Comparison of ENCODE assay signal across 14 cellular contexts in the genomic region with DNA sequence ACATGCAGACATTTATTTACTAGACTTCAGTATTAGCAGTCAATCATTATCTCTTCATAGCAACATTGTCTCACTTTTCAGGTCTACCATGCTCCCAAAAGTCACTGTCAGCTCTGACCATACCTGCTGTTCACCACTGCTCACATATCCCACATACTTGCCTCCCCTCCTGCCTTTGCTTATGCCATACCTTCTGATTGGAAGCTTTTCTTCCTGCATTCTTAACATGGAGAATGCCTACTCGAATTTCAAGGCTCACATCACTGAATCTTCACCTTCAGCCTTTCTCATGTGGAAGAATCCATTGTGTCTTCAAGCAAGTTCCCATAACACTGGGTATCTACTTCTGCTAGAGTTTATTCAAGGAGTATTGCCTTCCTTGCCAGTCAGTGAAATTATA.
DNase-seq lines count a peak whose midpoint lies in the region; ATAC-seq and TF ChIP-seq lines count a peak whose summit lies in the region.
"Had no signal": no experiment of that assay in that cellular context is flagged by ENCODE, and none has a peak within 500 bp of the region (broad histone marks: within the 10 kb centered on the region; RNA-seq: fewer than 3 reads in every experiment).

No MANE protein-coding gene starts in this region.

- H3K9me3 ChIP-seq in AG04450 (ENCODE audit: control insufficient read depth, insufficient read depth, low read length) = no peaks in the 10 kb centered on the region
- H3K9me3 ChIP-seq: BE2C had no signal

- H3K27ac Mint-ChIP-seq in WTC11 (peak overlapping the region; percentile 43; the same call in 1 of the 2 replicates), HFFc6 (no peak overlapping the region)
- H3K27ac Mint-ChIP-seq: CD4-positive, CD25-positive, alpha-beta regulatory T cell; CD8-positive, alpha-beta memory T cell had no signal

- H3K4me1 Mint-ChIP-seq in WTC11 = peaks cover 16% of the 10 kb centered on the region
- H3K4me1 Mint-ChIP-seq in HFFc6 (ENCODE audit: low read depth) = no peaks in the 10 kb centered on the region; the same call in 1 of the 2 replicates

- no peaks in the 10 kb centered on the region for H3K27me3 ChIP-seq in AG04450 (ENCODE audit: control insufficient read depth, insufficient read depth, low read length)
- H3K27me3 ChIP-seq: BE2C had no signal

- H3K36me3 Mint-ChIP-seq in WTC11 (no peaks in the 10 kb centered on the region), HFFc6 (ENCODE audit: low read depth) (no peaks in the 10 kb centered on the region)
- H3K36me3 Mint-ChIP-seq: CD4-positive, CD25-positive, alpha-beta regulatory T cell; CD8-positive, alpha-beta memory T cell; IgD-negative memory B cell had no signal

- POLR2A ChIA-PET in AG04450 (lab: Yijun Ruan, JAX) (no interaction called here), WTC11 (lab: Charles Lee) (no interaction called here)

- no peaks in the 10 kb centered on the region for H3K27me3 Mint-ChIP-seq in WTC11 (ENCODE audit: low read depth)
- no peaks in the 10 kb centered on the region for H3K27me3 Mint-ChIP-seq in HFFc6 (ENCODE audit: insufficient read depth)
- H3K27me3 Mint-ChIP-seq: CD4-positive, CD25-positive, alpha-beta regulatory T cell; IgD-negative memory B cell had no signal

- 0 out of 2 replicates have a peak, but pooled peaks have one; percentile 4 for TF ChIP-seq CTCF in AG04450 (IDR thresholded peaks at IDR 0.05; ENCODE audit: low read depth, low read length)
- TF ChIP-seq CTCF in WTC11 (IDR thresholded peaks at IDR 0.05) = no peak
- TF ChIP-seq CTCF in HFFc6 (IDR thresholded peaks at IDR 0.05) = no peak

- H3K4me3 Mint-ChIP-seq in WTC11 (no peak overlapping the region), HFFc6 (no peak overlapping the region)
- H3K4me3 Mint-ChIP-seq: CD4-positive, CD25-positive, alpha-beta regulatory T cell; CD8-positive, alpha-beta memory T cell; IgD-negative memory B cell had no signal

- no peak overlapping the region for H3K4me3 ChIP-seq in AG04450 (ENCODE audit: low read depth, low read length)
- H3K4me3 ChIP-seq: GM12878, GM23248 had no signal

- CTCF ChIA-PET in AG04450 (lab: Charles Lee) (interaction anchor here (2.7 kb wide), 1 partner anchor 253 kb away, joined by 14 read pairs; no protein-coding TSS in a partner anchor), WTC11 (lab: Charles Lee) (interaction anchor here (0.7 to 3.3 kb wide), 13 partner anchors 9 to 472 kb away, joined by 3 to 35 read pairs (median 5); no protein-coding TSS in a partner anchor)

- peak; percentile 60 for ATAC-seq in WTC11

- DNase-seq in AG04450 (ENCODE audit: low read depth, low spot score) = no peak
- DNase-seq in WTC11 (ENCODE audit: low spot score) = no peak
- peak; percentile 19 for DNase-seq in iPS DF 4.7 (ENCODE audit: extremely low read depth, low spot score)
- DNase-seq in activated naive CD4-positive, alpha-beta T cell treated with anti-CD3 and anti-CD28 coated beads, Interleukin-2, amount 50 U/mL, for 16 hours = no peak
- no peak for DNase-seq in NCI-H1417 (lab: John Stamatoyannopoulos, UW)
- DNase-seq in T1000 (lab: John Stamatoyannopoulos, UW) = no peak
- DNase-seq in HFFc6 = no peak
- DNase-seq: 8988T; CD8-positive, alpha-beta memory T cell had no signal

- H3K27ac ChIP-seq in AG04450 (ENCODE audit: low read depth, low read length) = no peak overlapping the region
- H3K27ac ChIP-seq: GM23248 had no signal

- H3K9me3 Mint-ChIP-seq in WTC11 (no peaks in the 10 kb centered on the region), HFFc6 (peaks cover 4% of the 10 kb centered on the region; the same call in 1 of the 2 replicates)
- H3K9me3 Mint-ChIP-seq: IgD-negative memory B cell had no signal

TF ChIP-seq in WTC11, 78 proteins besides CTCF, POLR2A, EP300 and RAD21 (continues in another document):
- TF ChIP-seq NR3C1 (CRISPR knock-in tag; conservative IDR thresholded peaks at IDR 0.05; ENCODE audit: low read depth) (no peak), ZNF121 (CRISPR knock-in tag; IDR thresholded peaks at IDR 0.05) (no peak), ATF3 (CRISPR knock-in tag; conservative IDR thresholded peaks at IDR 0.05) (no peak), GTF2I (CRISPR knock-in tag; conservative IDR thresholded peaks at IDR 0.05) (no peak), ELF4 (CRISPR knock-in tag; IDR thresholded peaks at IDR 0.05; ENCODE audit: low read depth) (no peak), ZNF219 (CRISPR knock-in tag; IDR thresholded peaks at IDR 0.05; ENCODE audit: borderline replicate concordance) (no peak), FOXK1 (CRISPR knock-in tag; IDR thresholded peaks at IDR 0.05) (no peak), SMAD3 (CRISPR knock-in tag; IDR thresholded peaks at IDR 0.05; ENCODE audit: borderline replicate concordance) (no peak), MXD4 (CRISPR knock-in tag; IDR thresholded peaks at IDR 0.05; ENCODE audit: borderline replicate concordance) (no peak)
- TF ChIP-seq, protein P1, sequence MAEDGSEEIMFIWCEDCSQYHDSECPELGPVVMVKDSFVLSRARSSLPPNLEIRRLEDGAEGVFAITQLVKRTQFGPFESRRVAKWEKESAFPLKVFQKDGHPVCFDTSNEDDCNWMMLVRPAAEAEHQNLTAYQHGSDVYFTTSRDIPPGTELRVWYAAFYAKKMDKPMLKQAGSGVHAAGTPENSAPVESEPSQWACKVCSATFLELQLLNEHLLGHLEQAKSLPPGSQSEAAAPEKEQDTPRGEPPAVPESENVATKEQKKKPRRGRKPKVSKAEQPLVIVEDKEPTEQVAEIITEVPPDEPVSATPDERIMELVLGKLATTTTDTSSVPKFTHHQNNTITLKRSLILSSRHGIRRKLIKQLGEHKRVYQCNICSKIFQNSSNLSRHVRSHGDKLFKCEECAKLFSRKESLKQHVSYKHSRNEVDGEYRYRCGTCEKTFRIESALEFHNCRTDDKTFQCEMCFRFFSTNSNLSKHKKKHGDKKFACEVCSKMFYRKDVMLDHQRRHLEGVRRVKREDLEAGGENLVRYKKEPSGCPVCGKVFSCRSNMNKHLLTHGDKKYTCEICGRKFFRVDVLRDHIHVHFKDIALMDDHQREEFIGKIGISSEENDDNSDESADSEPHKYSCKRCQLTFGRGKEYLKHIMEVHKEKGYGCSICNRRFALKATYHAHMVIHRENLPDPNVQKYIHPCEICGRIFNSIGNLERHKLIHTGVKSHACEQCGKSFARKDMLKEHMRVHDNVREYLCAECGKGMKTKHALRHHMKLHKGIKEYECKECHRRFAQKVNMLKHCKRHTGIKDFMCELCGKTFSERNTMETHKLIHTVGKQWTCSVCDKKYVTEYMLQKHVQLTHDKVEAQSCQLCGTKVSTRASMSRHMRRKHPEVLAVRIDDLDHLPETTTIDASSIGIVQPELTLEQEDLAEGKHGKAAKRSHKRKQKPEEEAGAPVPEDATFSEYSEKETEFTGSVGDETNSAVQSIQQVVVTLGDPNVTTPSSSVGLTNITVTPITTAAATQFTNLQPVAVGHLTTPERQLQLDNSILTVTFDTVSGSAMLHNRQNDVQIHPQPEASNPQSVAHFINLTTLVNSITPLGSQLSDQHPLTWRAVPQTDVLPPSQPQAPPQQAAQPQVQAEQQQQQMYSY (CRISPR knock-in tag; IDR thresholded peaks at IDR 0.05) = no peak
- TF ChIP-seq, protein P2, sequence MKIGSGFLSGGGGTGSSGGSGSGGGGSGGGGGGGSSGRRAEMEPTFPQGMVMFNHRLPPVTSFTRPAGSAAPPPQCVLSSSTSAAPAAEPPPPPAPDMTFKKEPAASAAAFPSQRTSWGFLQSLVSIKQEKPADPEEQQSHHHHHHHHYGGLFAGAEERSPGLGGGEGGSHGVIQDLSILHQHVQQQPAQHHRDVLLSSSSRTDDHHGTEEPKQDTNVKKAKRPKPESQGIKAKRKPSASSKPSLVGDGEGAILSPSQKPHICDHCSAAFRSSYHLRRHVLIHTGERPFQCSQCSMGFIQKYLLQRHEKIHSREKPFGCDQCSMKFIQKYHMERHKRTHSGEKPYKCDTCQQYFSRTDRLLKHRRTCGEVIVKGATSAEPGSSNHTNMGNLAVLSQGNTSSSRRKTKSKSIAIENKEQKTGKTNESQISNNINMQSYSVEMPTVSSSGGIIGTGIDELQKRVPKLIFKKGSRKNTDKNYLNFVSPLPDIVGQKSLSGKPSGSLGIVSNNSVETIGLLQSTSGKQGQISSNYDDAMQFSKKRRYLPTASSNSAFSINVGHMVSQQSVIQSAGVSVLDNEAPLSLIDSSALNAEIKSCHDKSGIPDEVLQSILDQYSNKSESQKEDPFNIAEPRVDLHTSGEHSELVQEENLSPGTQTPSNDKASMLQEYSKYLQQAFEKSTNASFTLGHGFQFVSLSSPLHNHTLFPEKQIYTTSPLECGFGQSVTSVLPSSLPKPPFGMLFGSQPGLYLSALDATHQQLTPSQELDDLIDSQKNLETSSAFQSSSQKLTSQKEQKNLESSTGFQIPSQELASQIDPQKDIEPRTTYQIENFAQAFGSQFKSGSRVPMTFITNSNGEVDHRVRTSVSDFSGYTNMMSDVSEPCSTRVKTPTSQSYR (CRISPR knock-in tag; IDR thresholded peaks at IDR 0.05) = no peak
- TF ChIP-seq, protein P3, sequence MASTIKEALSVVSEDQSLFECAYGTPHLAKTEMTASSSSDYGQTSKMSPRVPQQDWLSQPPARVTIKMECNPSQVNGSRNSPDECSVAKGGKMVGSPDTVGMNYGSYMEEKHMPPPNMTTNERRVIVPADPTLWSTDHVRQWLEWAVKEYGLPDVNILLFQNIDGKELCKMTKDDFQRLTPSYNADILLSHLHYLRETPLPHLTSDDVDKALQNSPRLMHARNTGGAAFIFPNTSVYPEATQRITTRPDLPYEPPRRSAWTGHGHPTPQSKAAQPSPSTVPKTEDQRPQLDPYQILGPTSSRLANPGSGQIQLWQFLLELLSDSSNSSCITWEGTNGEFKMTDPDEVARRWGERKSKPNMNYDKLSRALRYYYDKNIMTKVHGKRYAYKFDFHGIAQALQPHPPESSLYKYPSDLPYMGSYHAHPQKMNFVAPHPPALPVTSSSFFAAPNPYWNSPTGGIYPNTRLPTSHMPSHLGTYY (CRISPR knock-in tag; IDR thresholded peaks at IDR 0.05) = no peak
